Comparison of ENCODE assay signal across 24 cellular contexts in the genomic region with DNA sequence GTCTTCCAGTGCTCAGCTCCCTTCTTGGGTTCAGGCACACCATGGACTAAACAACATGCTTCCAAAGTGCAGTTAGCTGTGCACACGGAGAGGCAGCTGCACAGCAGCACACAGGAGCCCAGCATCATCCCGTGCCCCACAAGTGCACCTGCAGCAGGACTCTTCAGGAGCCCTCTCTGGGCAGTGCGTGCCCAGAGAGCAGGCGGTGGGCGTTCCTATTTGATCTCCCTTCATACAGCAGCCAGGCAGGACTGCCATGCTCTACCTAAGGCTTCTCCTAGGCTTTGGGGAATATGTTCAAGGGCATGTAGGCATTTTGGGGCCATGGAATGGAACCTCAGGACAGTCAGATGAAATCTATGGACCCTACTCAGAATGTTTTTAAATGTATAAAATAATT. TPM values are rescaled to one million over a fixed set of nuclear protein-coding genes. Genes with fewer than 3 reads are reported as not detected.
"Had no signal": no experiment of that assay in that cellular context is flagged by ENCODE, and none has a peak within 500 bp of the region (broad histone marks: within the 10 kb centered on the region; RNA-seq: fewer than 3 reads in every experiment).

No MANE protein-coding gene starts in this region.

- H3K9me3 Mint-ChIP-seq: immature natural killer cell; memory B cell; mesothelial cell of epicardium; naive thymus-derived CD4-positive, alpha-beta T cell; nephron; stimulated activated naive CD8-positive, alpha-beta T cell treated with anti-CD3 and anti-CD28 coated beads, Interleukin-15, amount 100 ng/mL, for 72 hours had no signal

- H3K27ac ChIP-seq: dorsolateral prefrontal cortex, pancreas, thyroid gland had no signal

- H3K36me3 Mint-ChIP-seq: immature natural killer cell; memory B cell; mesothelial cell of epicardium; naive thymus-derived CD4-positive, alpha-beta T cell had no signal

- H3K4me1 ChIP-seq: pancreas, thyroid gland had no signal

- H3K27me3 ChIP-seq: thyroid gland had no signal

- H3K4me2 ChIP-seq: smooth muscle cell had no signal

- H3K4me1 Mint-ChIP-seq: immature natural killer cell; memory B cell; mesothelial cell of epicardium; naive thymus-derived CD4-positive, alpha-beta T cell; nephron; stimulated activated naive CD8-positive, alpha-beta T cell treated with anti-CD3 and anti-CD28 coated beads, Interleukin-15, amount 100 ng/mL, for 72 hours had no signal

- H3K27ac Mint-ChIP-seq: immature natural killer cell; memory B cell; mesothelial cell of epicardium; naive thymus-derived CD4-positive, alpha-beta T cell; nephron; progenitor cell of endocrine pancreas; stimulated activated naive CD8-positive, alpha-beta T cell treated with anti-CD3 and anti-CD28 coated beads, Interleukin-15, amount 100 ng/mL, for 72 hours had no signal

- ATAC-seq: left lobe of liver; naive thymus-derived CD4-positive, alpha-beta T cell; pancreas; sciatic nerve; stimulated activated naive CD8-positive, alpha-beta T cell treated with anti-CD3 and anti-CD28 coated beads, Interleukin-15, amount 100 ng/mL, for 72 hours had no signal

- DNase-seq: central memory CD4-positive, alpha-beta T cell; dorsolateral prefrontal cortex; effector CD4-positive, alpha-beta T cell; erythroblast; hypothalamus; immature natural killer cell; naive thymus-derived CD4-positive, alpha-beta T cell; occipital lobe; pancreas; stimulated activated CD4-positive, alpha-beta T cell treated with anti-CD3 and anti-CD28 coated beads, Interleukin-12 subunit alpha, Interleukin-12 subunit beta, amount 100 ng/mL, for 4 hours; stimulated activated CD4-positive, alpha-beta T cell treated with anti-CD3 and anti-CD28 coated beads, Interleukin-1b, Interleukin-23, amount 100 ng/mL, for 48 hours; stimulated activated CD4-positive, alpha-beta T cell treated with anti-CD3 and anti-CD28 coated beads, Interleukin-4, amount 100 ng/mL, for 1 hour; stimulated activated CD8-positive, alpha-beta memory T cell treated with anti-CD3 and anti-CD28 coated beads, Interleukin-4, amount 100 ng/mL, for 48 hours; stimulated activated naive CD4-positive, alpha-beta T cell; stimulated activated naive CD8-positive, alpha-beta T cell treated with anti-CD3 and anti-CD28 coated beads, Interleukin-15, amount 100 ng/mL, for 72 hours; thyroid gland; trophoblast cell had no signal

- H3K9me3 ChIP-seq: pancreas, thyroid gland had no signal

- H3K4me3 Mint-ChIP-seq: immature natural killer cell; memory B cell; mesothelial cell of epicardium; naive thymus-derived CD4-positive, alpha-beta T cell; nephron; stimulated activated naive CD8-positive, alpha-beta T cell treated with anti-CD3 and anti-CD28 coated beads, Interleukin-15, amount 100 ng/mL, for 72 hours had no signal

RNA-seq across cellular contexts. Expression of gene ANO2, which starts 35.5 kb away (rescaled TPM):
- total RNA-seq: naive thymus-derived CD4-positive, alpha-beta T cell had no signal
